Comparison of ENCODE assay signal across 13 cellular contexts in the genomic region with DNA sequence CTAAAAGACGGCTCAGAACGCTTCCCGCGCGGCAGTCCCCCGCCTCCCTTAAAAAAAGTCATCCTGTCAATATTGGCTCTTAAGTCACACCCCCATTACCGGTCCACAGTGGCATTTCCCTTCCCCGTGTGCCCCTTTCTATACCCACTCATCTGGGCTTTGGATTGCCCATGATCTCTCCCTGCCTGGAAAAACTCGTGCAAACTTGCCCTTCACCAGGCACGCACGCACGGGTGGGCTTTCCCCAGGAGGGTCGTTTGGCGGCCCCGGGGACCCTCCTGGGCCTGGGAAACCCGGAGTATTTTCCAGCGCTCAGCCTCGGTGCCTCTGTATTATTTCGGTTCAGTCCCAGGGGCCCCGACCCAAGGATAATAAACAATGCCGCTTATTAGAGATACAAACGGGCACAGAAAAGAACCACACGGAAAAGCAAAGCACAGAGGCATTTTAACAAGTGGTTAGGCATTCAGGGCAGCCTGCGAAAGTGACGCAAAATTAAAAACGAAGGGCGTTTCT. TPM values are rescaled to one million over a fixed set of nuclear protein-coding genes. Genes with fewer than 3 reads are reported as not detected.
DNase-seq lines count a peak whose midpoint lies in the region; ATAC-seq and TF ChIP-seq lines count a peak whose summit lies in the region.
"Had no signal": no experiment of that assay in that cellular context is flagged by ENCODE, and none has a peak within 500 bp of the region (broad histone marks: within the 10 kb centered on the region; RNA-seq: fewer than 3 reads in every experiment).

No MANE protein-coding gene starts in this region.

- peak overlapping the region in 3 of 5 donors; percentile 50 to 72 (median 67) for H3K27ac ChIP-seq in adrenal gland
- H3K27ac ChIP-seq in prostate gland: peak overlapping the region; percentile 81 to 83

- intact Hi-C loops in adrenal gland (cut with DNase I): loop anchor here in 1 of 2 donors (5.0 to 10.0 kb wide), 2 partner anchors 923 to 995 kb away; no protein-coding TSS in a partner anchor
- intact Hi-C loops in prostate gland (cut with DNase I): loop anchor here (2.0 to 5.0 kb wide), 5 partner anchors 27 to 923 kb away; partner anchors contain the start of gene NFIB

- H3K4me1 ChIP-seq in adrenal gland (replicated peaks in 1 of 2) (peaks cover 0 to 11% of the 10 kb centered on the region in 2 donors), prostate gland (replicated peaks) (no peaks in the 10 kb centered on the region)

- peak overlapping the region in 1 of 4 donors; percentile 40 for H3K4me3 ChIP-seq in adrenal gland
- peak overlapping the region; percentile 33 to 45 for H3K4me3 ChIP-seq in prostate gland

- H3K27me3 ChIP-seq in adrenal gland (peaks cover 45% of the 10 kb centered on the region), prostate gland (replicated peaks; ENCODE audit: insufficient read depth) (no peaks in the 10 kb centered on the region)

- WGBS in adrenal gland, 4 donors: 17 to 23% (median 19%) methylated on average over 27 of the region's 27 CpGs
- 28% methylated on average over 27 of the region's 27 CpGs for WGBS in prostate gland

- no peaks in the 10 kb centered on the region for H3K9me3 ChIP-seq in adrenal gland (replicated peaks in 1 of 3)
- no peaks in the 10 kb centered on the region for H3K9me3 ChIP-seq in prostate gland

- peak; percentile 43 for DNase-seq in Ammon's horn (ENCODE audit: low spot score)
- DNase-seq in adrenal gland: no peak
- peak; percentile 61 for DNase-seq in globus pallidus (ENCODE audit: low spot score)
- no peak for DNase-seq in prostate gland (ENCODE audit: low spot score)
- no peak for DNase-seq in NCI-H526 (lab: John Stamatoyannopoulos, UW)
- no peak for DNase-seq in SIG-M5 treated with dmso at 0.1 percent for 504 hours (lab: John Stamatoyannopoulos, UW; ENCODE audit: unreplicated experiment)
- no peak for DNase-seq in NCI-H146 (lab: John Stamatoyannopoulos, UW)
- DNase-seq: activated CD8-positive, alpha-beta memory T cell treated with anti-CD3 and anti-CD28 coated beads, Interleukin-2, amount 50 U/mL, for 4 hours; GDM1; KG1; midbrain; NCI-H2171 treated with DMSO at 0.1 percent for 48 hours had no signal

- H3K36me3 ChIP-seq in adrenal gland (replicated peaks in 1 of 2) (no peaks in the 10 kb centered on the region), prostate gland (no peaks in the 10 kb centered on the region)

- TF ChIP-seq POLR2A in adrenal gland (IDR thresholded peaks at IDR 0.05): no peak
- no peak for TF ChIP-seq POLR2A in prostate gland (IDR thresholded peaks at IDR 0.05)

- no peak for ATAC-seq in HG02885 (IDR thresholded peaks at IDR 0.05; ENCODE audit: poor library complexity, unreplicated experiment)

- TF ChIP-seq CTCF in adrenal gland (IDR thresholded peaks at IDR 0.05) (no peak), prostate gland (IDR thresholded peaks at IDR 0.05) (no peak)

RNA-seq across cellular contexts. Expression of gene NFIB, which starts 35.9 kb away (rescaled TPM):
- total RNA-seq in adrenal gland (10 to 100 TPM; 28.9 to 84.1 (median 57.7) TPM), prostate gland (100 to 1,000 TPM; 131 to 165 TPM)
- polyA plus RNA-seq in adrenal gland: 10 to 100 TPM; 10.9 to 15.0 (median 13.7) TPM

Comparison
In these comparisons a context has a peak if more than half of its experiments do, and no peak if none do; other contexts are left out.
1. DNase-seq: peak in Ammon's horn (single experiment) and globus pallidus (single experiment); none in adrenal gland (0 of 7), prostate gland (single experiment), NCI-H526 (0 of 2), SIG-M5 treated with dmso at 0.1 percent for 504 hours (single experiment) and NCI-H146 (single experiment).